In genomic region chr2:147471126-147471525, GRCh38 we compare ENCODE assay signal across 26 cellular contexts.
"Had no signal": no experiment of that assay in that cellular context is flagged by ENCODE, and none has a peak within 500 bp of the region (broad histone marks: within the 10 kb centered on the region; RNA-seq: fewer than 3 reads in every experiment).

No MANE protein-coding gene starts in this region.

- H3K4me1 Mint-ChIP-seq: activated CD4-positive, alpha-beta T cell treated with anti-CD3 and anti-CD28 coated beads for 36 hours; activated naive CD4-positive, alpha-beta T cell treated with anti-CD3 and anti-CD28 coated beads, Interleukin-2, amount 10 ng/mL, durations not matched to agents 7 days and 5 days had no signal

- H3K27ac Mint-ChIP-seq: activated CD4-positive, alpha-beta memory T cell treated with anti-CD3 and anti-CD28 coated beads, Interleukin-2, amount 10 ng/mL, durations not matched to agents 7 days and 5 days; activated CD4-positive, alpha-beta T cell treated with anti-CD3 and anti-CD28 coated beads for 36 hours; activated CD4-positive, alpha-beta T cell treated with anti-CD3 and anti-CD28 coated beads, Interleukin-2, amount 10 ng/mL, durations not matched to agents 24 days and 14 days; activated naive CD4-positive, alpha-beta T cell treated with anti-CD3 and anti-CD28 coated beads, Interleukin-2, amount 10 ng/mL, durations not matched to agents 7 days and 5 days; activated naive CD4-positive, alpha-beta T cell treated with anti-CD3 and anti-CD28 coated beads, Interleukin-2, amount 50 U/mL, for 72 hours; activated naive CD8-positive, alpha-beta T cell treated with anti-CD3 and anti-CD28 coated beads, Interleukin-2, amount 10 ng/mL, durations not matched to agents 7 days and 5 days; activated T-cell treated with anti-CD3 and anti-CD28 coated beads, Interleukin-2, amount 50 U/mL, for 24 hours; activated T-cell treated with anti-CD3 and anti-CD28 coated beads, Interleukin-2, amount 50 U/mL, for 72 hours; brain; effector memory CD8-positive, alpha-beta T cell had no signal

- H3K27me3 Mint-ChIP-seq: activated CD4-positive, alpha-beta T cell treated with anti-CD3 and anti-CD28 coated beads for 36 hours; activated CD4-positive, alpha-beta T cell treated with anti-CD3 and anti-CD28 coated beads, Interleukin-2, amount 10 ng/mL, durations not matched to agents 24 days and 14 days; activated T-cell treated with anti-CD3 and anti-CD28 coated beads, Interleukin-2, amount 50 U/mL, for 24 hours; brain; effector memory CD8-positive, alpha-beta T cell had no signal

- H3K4me1 ChIP-seq: ascending aorta, esophagus muscularis mucosa, foreskin keratinocyte, gastrocnemius medialis had no signal

- H3K27ac ChIP-seq: ascending aorta, esophagus muscularis mucosa, foreskin keratinocyte, gastrocnemius medialis had no signal

- DNase-seq: activated CD4-positive, alpha-beta memory T cell treated with anti-CD3 and anti-CD28 coated beads, Interleukin-2, amount 10 ng/mL, durations not matched to agents 7 days and 5 days; activated CD4-positive, alpha-beta T cell treated with anti-CD3 and anti-CD28 coated beads for 36 hours; activated CD4-positive, alpha-beta T cell treated with anti-CD3 and anti-CD28 coated beads, Interleukin-2, amount 10 ng/mL, durations not matched to agents 24 days and 14 days; activated CD4-positive, CD25-positive, alpha-beta regulatory T cell; activated CD4-positive, CD25-positive, alpha-beta regulatory T cell treated with anti-CD3 and anti-CD28 coated beads, Interleukin-2, amount 50 U/mL, for 72 hours; activated CD8-positive, alpha-beta memory T cell treated with anti-CD3 and anti-CD28 coated beads, Interleukin-2, amount 50 U/mL, for 48 hours; activated gamma-delta T cell; activated naive CD4-positive, alpha-beta T cell; activated naive CD4-positive, alpha-beta T cell treated with anti-CD3 and anti-CD28 coated beads, Interleukin-2, amount 10 ng/mL, durations not matched to agents 7 days and 5 days; activated naive CD8-positive, alpha-beta T cell treated with anti-CD3 and anti-CD28 coated beads, Interleukin-2, amount 10 ng/mL, durations not matched to agents 7 days and 5 days; activated T-cell treated with anti-CD3 and anti-CD28 coated beads for 4 hours; activated T-cell treated with anti-CD3 and anti-CD28 coated beads, Interleukin-2, amount 50 U/mL, for 24 hours; activated T-cell treated with anti-CD3 and anti-CD28 coated beads, Interleukin-2, amount 50 U/mL, for 72 hours; caudate nucleus; cortex of kidney; dermis blood vessel endothelial cell; effector CD4-positive, alpha-beta T cell; effector memory CD8-positive, alpha-beta T cell; erythroblast; foreskin keratinocyte; gastrocnemius medialis; T-helper 2 cell had no signal

- H3K4me3 ChIP-seq: ascending aorta, esophagus muscularis mucosa, gastrocnemius medialis had no signal

- H3K4me3 Mint-ChIP-seq: activated CD4-positive, alpha-beta memory T cell treated with anti-CD3 and anti-CD28 coated beads, Interleukin-2, amount 10 ng/mL, durations not matched to agents 7 days and 5 days; activated CD4-positive, alpha-beta T cell treated with anti-CD3 and anti-CD28 coated beads for 36 hours; activated CD4-positive, alpha-beta T cell treated with anti-CD3 and anti-CD28 coated beads, Interleukin-2, amount 10 ng/mL, durations not matched to agents 24 days and 14 days; activated naive CD4-positive, alpha-beta T cell treated with anti-CD3 and anti-CD28 coated beads, Interleukin-2, amount 10 ng/mL, durations not matched to agents 7 days and 5 days; activated naive CD8-positive, alpha-beta T cell treated with anti-CD3 and anti-CD28 coated beads, Interleukin-2, amount 10 ng/mL, durations not matched to agents 7 days and 5 days; activated T-cell treated with anti-CD3 and anti-CD28 coated beads, Interleukin-2, amount 50 U/mL, for 24 hours; activated T-cell treated with anti-CD3 and anti-CD28 coated beads, Interleukin-2, amount 50 U/mL, for 72 hours; brain; effector memory CD8-positive, alpha-beta T cell had no signal

- H3K36me3 ChIP-seq: ascending aorta, esophagus muscularis mucosa, gastrocnemius medialis had no signal

- H3K9me3 Mint-ChIP-seq: activated T-cell treated with anti-CD3 and anti-CD28 coated beads, Interleukin-2, amount 50 U/mL, for 24 hours had no signal

- H3K9me3 ChIP-seq: ascending aorta, esophagus muscularis mucosa, gastrocnemius medialis had no signal

- H3K36me3 Mint-ChIP-seq: activated naive CD4-positive, alpha-beta T cell treated with anti-CD3 and anti-CD28 coated beads, Interleukin-2, amount 50 U/mL, for 72 hours; brain had no signal

- H3K27me3 ChIP-seq: ascending aorta, esophagus muscularis mucosa, foreskin keratinocyte, gastrocnemius medialis had no signal
